ENCODE assay signal across 18 cellular contexts in the genomic region with DNA sequence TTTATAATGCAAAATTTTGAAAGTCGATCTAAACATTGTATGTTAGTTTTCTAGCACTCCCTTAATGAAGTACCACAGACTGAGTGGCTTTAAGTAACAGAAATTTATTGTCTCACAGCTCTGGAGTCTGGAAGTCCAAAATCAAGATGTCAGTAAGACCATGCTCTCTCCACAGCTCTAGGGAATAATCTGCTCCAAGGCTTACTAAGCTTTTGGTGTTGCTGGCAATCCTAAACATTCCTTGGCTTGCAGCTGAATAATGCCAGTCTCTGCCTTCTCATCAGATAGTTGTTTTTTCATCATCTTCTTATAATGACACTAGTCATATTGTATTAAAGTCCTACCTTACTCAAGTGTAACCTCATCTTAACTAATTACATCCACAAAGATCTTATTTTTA.
DNase-seq lines count a peak whose midpoint lies in the region; ATAC-seq and TF ChIP-seq lines count a peak whose summit lies in the region.
"Had no signal": no experiment of that assay in that cellular context is flagged by ENCODE, and none has a peak within 500 bp of the region (broad histone marks: within the 10 kb centered on the region; RNA-seq: fewer than 3 reads in every experiment).

No MANE protein-coding gene starts in this region.

- DNase-seq in HT1080 (ENCODE audit: low read depth) (peak; percentile 12), amniotic epithelial cell (ENCODE audit: low read depth) (peak; percentile 24), fibroblast of mammary gland (ENCODE audit: low read depth) (peak; percentile 50), retinal pigment epithelial cell (ENCODE audit: low read depth) (peak; percentile 4), chondrocyte (ENCODE audit: low spot score) (no peak)
- DNase-seq: CD8-positive, alpha-beta T cell; DND-41; GOT3; MG63; NCI-H1092 treated with DMSO at 0.1 percent for 48 hours; NCI-H1694; NCI-H2107; NCI-H345; NCI-H526 treated with DMSO at 0.1 percent for 48 hours had no signal

- no peak overlapping the region for H3K4me3 Mint-ChIP-seq in chondrocyte (ENCODE audit: unreplicated experiment)
- H3K4me3 Mint-ChIP-seq: CD8-positive, alpha-beta T cell had no signal

- ATAC-seq in HG03521 (IDR thresholded peaks at IDR 0.05; ENCODE audit: unreplicated experiment), result no peak
- ATAC-seq in HG02938 (IDR thresholded peaks at IDR 0.05; ENCODE audit: unreplicated experiment), result no peak
- ATAC-seq: CD8-positive, alpha-beta T cell; Panc1; Right ventricle myocardium inferior had no signal

- no peaks in the 10 kb centered on the region for H3K4me1 Mint-ChIP-seq in chondrocyte (ENCODE audit: low read depth)

- H3K27ac Mint-ChIP-seq in chondrocyte (ENCODE audit: unreplicated experiment), result no peak overlapping the region
- H3K27ac Mint-ChIP-seq: CD8-positive, alpha-beta T cell had no signal

- no peak overlapping the region for H3K4me3 ChIP-seq in fibroblast of mammary gland (ENCODE audit: control insufficient read depth, low read depth, low read length)
- H3K4me3 ChIP-seq in retinal pigment epithelial cell (ENCODE audit: low read length), result no peak overlapping the region
- H3K4me3 ChIP-seq: MG63 had no signal

- no peaks in the 10 kb centered on the region for H3K36me3 Mint-ChIP-seq in chondrocyte (ENCODE audit: low read depth)
- H3K36me3 Mint-ChIP-seq: CD8-positive, alpha-beta T cell had no signal

- no peaks in the 10 kb centered on the region for H3K9me3 Mint-ChIP-seq in chondrocyte (ENCODE audit: low read depth)
- H3K9me3 Mint-ChIP-seq: CD8-positive, alpha-beta T cell had no signal

- TF ChIP-seq CTCF in fibroblast of mammary gland (conservative IDR thresholded peaks at IDR 0.05; ENCODE audit: control insufficient read depth, insufficient read depth, low read depth, low read length) (no peak), retinal pigment epithelial cell (conservative IDR thresholded peaks at IDR 0.05; ENCODE audit: low read depth, low read length) (no peak), chondrocyte (IDR thresholded peaks at IDR 0.05) (no peak)

- H3K27me3 Mint-ChIP-seq in chondrocyte (ENCODE audit: low read depth), result peaks cover 2% of the 10 kb centered on the region
